ENCODE assay signal across 12 cellular contexts in the genomic region with DNA sequence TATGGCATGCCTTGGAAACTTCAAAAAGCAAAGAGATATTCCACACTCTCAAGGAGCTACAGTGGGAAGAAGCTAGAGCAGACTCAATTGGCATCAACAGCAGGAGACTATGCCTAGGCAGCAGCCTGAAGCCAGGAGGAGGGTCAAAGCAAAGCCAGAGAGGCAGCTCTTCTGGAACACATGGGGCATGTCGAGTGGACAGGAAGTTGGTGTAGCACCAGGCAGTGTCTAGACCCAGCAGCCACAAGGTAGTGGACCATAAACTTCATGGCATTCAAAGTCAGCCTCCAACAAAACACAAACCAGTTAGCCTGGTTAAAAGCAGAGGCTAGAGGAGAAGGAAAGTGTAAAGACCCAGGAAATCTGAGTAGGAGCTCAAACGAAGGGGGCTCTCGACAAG.
DNase-seq lines count a peak whose midpoint lies in the region; ATAC-seq and TF ChIP-seq lines count a peak whose summit lies in the region.
"Had no signal": no experiment of that assay in that cellular context is flagged by ENCODE, and none has a peak within 500 bp of the region (broad histone marks: within the 10 kb centered on the region; RNA-seq: fewer than 3 reads in every experiment).

No MANE protein-coding gene starts in this region.

- H3K9me3 Mint-ChIP-seq in dendritic cell treated with granulocyte-macrophage colony-stimulating factor and Interleukin-4, amounts not matched to agents 40 ng/mL and 50 ng/mL, for 4 days = no peaks in the 10 kb centered on the region

- peak; percentile 47 for ATAC-seq in GM18511 (IDR thresholded peaks at IDR 0.05; ENCODE audit: unreplicated experiment)
- ATAC-seq in GM21423 (IDR thresholded peaks at IDR 0.05; ENCODE audit: unreplicated experiment) = peak; percentile 36
- peak; percentile 42 for ATAC-seq in HG03097 (IDR thresholded peaks at IDR 0.05; ENCODE audit: low FRiP score, unreplicated experiment)

- peak overlapping the region; percentile 77 for H3K27ac Mint-ChIP-seq in dendritic cell treated with granulocyte-macrophage colony-stimulating factor and Interleukin-4, amounts not matched to agents 40 ng/mL and 50 ng/mL, for 4 days
- H3K27ac Mint-ChIP-seq: CD4-positive, alpha-beta memory T cell; endodermal cell had no signal

- DNase-seq in dermis blood vessel endothelial cell (no peak), DMS79 (lab: John Stamatoyannopoulos, UW) (no peak), tibial nerve (ENCODE audit: low spot score in 2 of 2) (no peak), GM10266 (ENCODE audit: extremely low spot score) (no peak)
- DNase-seq: CD4-positive, alpha-beta memory T cell; endodermal cell; NK-92 treated with Interleukin-12 subunit alpha and Interleukin-12 subunit beta, amount 100 ng/mL, for 24 hours had no signal

- H3K36me3 Mint-ChIP-seq in dendritic cell treated with granulocyte-macrophage colony-stimulating factor and Interleukin-4, amounts not matched to agents 40 ng/mL and 50 ng/mL, for 4 days (ENCODE audit: low read depth) = no peaks in the 10 kb centered on the region
- H3K36me3 Mint-ChIP-seq: CD4-positive, alpha-beta memory T cell had no signal

- 41 to 52% methylated on average over 3 of the region's 3 CpGs for WGBS in tibial nerve, 2 donors

- intact Hi-C loops in dendritic cell treated with granulocyte-macrophage colony-stimulating factor and Interleukin-4, amounts not matched to agents 40 ng/mL and 50 ng/mL, for 4 days (cut with micrococcal nuclease) = no loop called here

- H3K4me3 ChIP-seq in tibial nerve = no peak overlapping the region

- peak overlapping the region; percentile 22 for H3K4me3 Mint-ChIP-seq in dendritic cell treated with granulocyte-macrophage colony-stimulating factor and Interleukin-4, amounts not matched to agents 40 ng/mL and 50 ng/mL, for 4 days
- H3K4me3 Mint-ChIP-seq: CD4-positive, alpha-beta memory T cell; endodermal cell had no signal

- no peaks in the 10 kb centered on the region for H3K27me3 Mint-ChIP-seq in dendritic cell treated with granulocyte-macrophage colony-stimulating factor and Interleukin-4, amounts not matched to agents 40 ng/mL and 50 ng/mL, for 4 days

- TF ChIP-seq CTCF in tibial nerve (IDR thresholded peaks at IDR 0.05) (no peak), GM10266 (IDR thresholded peaks at IDR 0.05; ENCODE audit: control insufficient read depth, insufficient read depth, low read depth, missing control alignments) (no peak)

- H3K9me3 ChIP-seq in tibial nerve = no peaks in the 10 kb centered on the region

- H3K4me1 ChIP-seq in tibial nerve = peaks cover 0 to 18% (median 0%) of the 10 kb centered on the region in 4 donors

- no peak for TF ChIP-seq EP300 in tibial nerve (IDR thresholded peaks at IDR 0.05)

- no peak for TF ChIP-seq POLR2A in tibial nerve (IDR thresholded peaks at IDR 0.05)

- no peaks in the 10 kb centered on the region for H3K36me3 ChIP-seq in tibial nerve

- H3K27me3 ChIP-seq in tibial nerve = no peaks in the 10 kb centered on the region

- H3K27ac ChIP-seq in tibial nerve = peak overlapping the region in 1 of 4 donors; percentile 50
- H3K27ac ChIP-seq: KMS-11 had no signal

- H3K4me1 Mint-ChIP-seq in dendritic cell treated with granulocyte-macrophage colony-stimulating factor and Interleukin-4, amounts not matched to agents 40 ng/mL and 50 ng/mL, for 4 days (ENCODE audit: low read depth) = peaks cover 20% of the 10 kb centered on the region
